ENCODE assay signal across 16 cellular contexts in the genomic region with DNA sequence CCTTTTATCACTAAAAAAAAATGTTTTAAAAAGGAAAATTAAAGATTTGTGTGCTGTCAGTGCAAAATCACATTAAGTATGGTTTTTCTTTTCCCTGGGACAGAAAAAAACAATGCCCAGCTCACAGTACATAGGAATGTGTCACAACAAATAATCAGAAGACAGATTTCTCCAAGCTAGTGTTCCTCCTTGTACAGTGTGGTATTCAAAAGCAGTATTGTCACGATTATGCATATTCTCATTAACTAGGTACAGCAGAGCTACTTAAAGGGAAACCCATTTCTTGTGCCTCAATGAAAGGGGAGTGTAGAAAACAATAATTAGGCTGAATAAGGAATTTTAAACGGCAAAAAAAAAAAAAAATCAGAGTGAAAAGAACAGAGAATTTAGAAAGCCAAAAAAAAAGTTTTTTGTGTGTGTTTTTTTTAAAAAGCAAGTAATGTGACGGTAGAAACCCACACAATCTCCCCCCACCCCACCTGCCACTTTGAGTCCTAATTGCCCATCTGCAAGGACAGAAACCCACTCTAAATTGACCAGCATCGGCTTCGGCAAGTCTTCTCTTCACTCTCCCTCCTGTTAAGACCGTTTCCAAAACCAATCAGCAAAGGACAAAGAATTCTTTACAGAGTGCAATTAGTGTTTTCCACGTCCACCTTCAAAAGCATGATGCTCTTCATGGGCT. TPM values are rescaled to one million over a fixed set of nuclear protein-coding genes. Genes with fewer than 3 reads are reported as not detected.
A peak's percentile ranks its signal among the peaks of the same experiment; 100 is the strongest.
DNase-seq lines count a peak whose midpoint lies in the region; ATAC-seq and TF ChIP-seq lines count a peak whose summit lies in the region.
"Had no signal": no experiment of that assay in that cellular context is flagged by ENCODE, and none has a peak within 500 bp of the region (broad histone marks: within the 10 kb centered on the region; RNA-seq: fewer than 3 reads in every experiment).

No MANE protein-coding gene starts in this region.

- H3K4me3 ChIP-seq in breast epithelium: peak overlapping the region in 1 of 3 donors; percentile 30
- H3K4me3 ChIP-seq in neural progenitor cell: peak overlapping the region; percentile 15
- H3K4me3 ChIP-seq in transverse colon: no peak overlapping the region
- H3K4me3 ChIP-seq in endodermal cell (ENCODE audit: low read length): no peak overlapping the region

- in situ Hi-C loops in transverse colon (cut with MboI; ENCODE audit: low pct_ligation_motif_present in 1 of 4, low pct_unique_long_range_greater_than_20kb in 1 of 4, low sequenced_read_pairs in 3 of 4): no loop called here

- CTCF ChIA-PET in activated CD4-positive, alpha-beta T cell treated with anti-CD3 and anti-CD28 coated beads for 36 hours (lab: Charles Lee): interaction anchor here (0.8 to 1.3 kb wide), 5 partner anchors 11 to 1134 kb away, joined by 3 read pairs; no protein-coding TSS in a partner anchor

- TF ChIP-seq POLR2A in breast epithelium (IDR thresholded peaks at IDR 0.05) (no peak), transverse colon (IDR thresholded peaks at IDR 0.05) (no peak)

- POLR2A ChIA-PET in activated CD4-positive, alpha-beta T cell treated with anti-CD3 and anti-CD28 coated beads for 36 hours (lab: Charles Lee): interaction anchor here (0.6 kb wide), 1 partner anchor 128 kb away, joined by 3 read pairs; no protein-coding TSS in a partner anchor

- no peaks in the 10 kb centered on the region for H3K36me3 ChIP-seq in breast epithelium
- no peaks in the 10 kb centered on the region for H3K36me3 ChIP-seq in neural progenitor cell
- H3K36me3 ChIP-seq in transverse colon: no peaks in the 10 kb centered on the region
- no peaks in the 10 kb centered on the region for H3K36me3 ChIP-seq in endodermal cell (ENCODE audit: control insufficient read depth, insufficient read depth, low read length)
- H3K36me3 ChIP-seq: brain microvascular endothelial cell had no signal

- WGBS in transverse colon (ENCODE audit: low coverage in 1 of 2), 2 donors: 82 to 86% methylated on average over 7 of the region's 7 CpGs
- WGBS in endodermal cell (ENCODE audit: insufficient coverage in 1 of 2, insufficient read length in 1 of 2), 2 experiments: 70 to 89% methylated on average over 5 to 7 of the region's 7 CpGs

- peaks cover 15% of the 10 kb centered on the region for H3F3A ChIP-seq in neural progenitor cell (ENCODE audit: low read depth)

- H3K9me3 ChIP-seq in breast epithelium: no peaks in the 10 kb centered on the region
- H3K9me3 ChIP-seq in neural progenitor cell (ENCODE audit: low read depth): no peaks in the 10 kb centered on the region
- no peaks in the 10 kb centered on the region for H3K9me3 ChIP-seq in transverse colon
- H3K9me3 ChIP-seq in endodermal cell (ENCODE audit: control insufficient read depth, low read length): peaks cover 5% of the 10 kb centered on the region

- H3K4me2 ChIP-seq in neural progenitor cell: peak overlapping the region; percentile 49

- no peak for TF ChIP-seq EP300 in transverse colon (IDR thresholded peaks at IDR 0.05; ENCODE audit: low read depth)

- H3K9me3 Mint-ChIP-seq in activated CD4-positive, alpha-beta T cell treated with anti-CD3 and anti-CD28 coated beads for 36 hours (ENCODE audit: low read depth): no peaks in the 10 kb centered on the region
- peaks cover 3% of the 10 kb centered on the region for H3K9me3 Mint-ChIP-seq in neural progenitor cell
- H3K9me3 Mint-ChIP-seq in endodermal cell: no peaks in the 10 kb centered on the region

- no peaks in the 10 kb centered on the region for H3K79me2 ChIP-seq in neural progenitor cell (ENCODE audit: low read depth)

- peak overlapping the region; percentile 56 for H3K27ac Mint-ChIP-seq in activated CD4-positive, alpha-beta T cell treated with anti-CD3 and anti-CD28 coated beads for 36 hours
- H3K27ac Mint-ChIP-seq in neural progenitor cell (no peak overlapping the region), endodermal cell (no peak overlapping the region)

- no peak overlapping the region for H3K4me3 Mint-ChIP-seq in activated CD4-positive, alpha-beta T cell treated with anti-CD3 and anti-CD28 coated beads for 36 hours
- no peak overlapping the region for H3K4me3 Mint-ChIP-seq in neural progenitor cell
- no peak overlapping the region for H3K4me3 Mint-ChIP-seq in endodermal cell

- no peak overlapping the region for H3K9ac ChIP-seq in neural progenitor cell
- H3K9ac ChIP-seq in endodermal cell (ENCODE audit: extremely low read depth, low read length, poor library complexity, severe bottlenecking): no peak overlapping the region
- H3K9ac ChIP-seq: parathyroid adenoma had no signal

- no peak for ATAC-seq in activated CD4-positive, alpha-beta T cell treated with anti-CD3 and anti-CD28 coated beads for 36 hours
- no peak for ATAC-seq in left colon

- peaks cover 21% of the 10 kb centered on the region for H3K4me1 Mint-ChIP-seq in activated CD4-positive, alpha-beta T cell treated with anti-CD3 and anti-CD28 coated beads for 36 hours
- H3K4me1 Mint-ChIP-seq in neural progenitor cell (peaks cover 3% of the 10 kb centered on the region), endodermal cell (peaks cover 44% of the 10 kb centered on the region)

- no peak for DNase-seq in activated CD4-positive, alpha-beta T cell treated with anti-CD3 and anti-CD28 coated beads for 36 hours
- no peak for DNase-seq in activated CD4-positive, alpha-beta T cell treated with anti-CD3 and anti-CD28 coated beads, Interleukin-2, amount 50 U/mL, for 48 hours
- DNase-seq in breast epithelium (ENCODE audit: low spot score in 2 of 2): no peak
- no peak for DNase-seq in neural progenitor cell (ENCODE audit: low spot score)
- DNase-seq in transverse colon: no peak
- DNase-seq in left colon: no peak
- DNase-seq in endodermal cell: no peak
- DNase-seq in 8988T: no peak
- DNase-seq: activated CD4-positive, CD25-positive, alpha-beta regulatory T cell treated with anti-CD3 and anti-CD28 coated beads, Interleukin-2, amount 50 U/mL, for 72 hours; H7; NCI-H510A treated with DMSO at 0.1 percent for 48 hours; stimulated activated CD4-positive, alpha-beta T cell treated with anti-CD3 and anti-CD28 coated beads, Interleukin-2, amount 100 ng/mL, for 24 hours; stimulated activated naive CD4-positive, alpha-beta T cell had no signal

- TF ChIP-seq CTCF in breast epithelium (IDR thresholded peaks at IDR 0.05) (no peak), neural progenitor cell (IDR thresholded peaks at IDR 0.05) (no peak), transverse colon (IDR thresholded peaks at IDR 0.05) (no peak), endodermal cell (conservative IDR thresholded peaks at IDR 0.05) (no peak)

- no peak overlapping the region for H2AFZ ChIP-seq in neural progenitor cell (replicated peaks)
- H2AFZ ChIP-seq: parathyroid adenoma had no signal

- peaks cover 0 to 3% of the 10 kb centered on the region in 2 donors for H3K4me1 ChIP-seq in breast epithelium
- H3K4me1 ChIP-seq in neural progenitor cell: peaks cover 23% of the 10 kb centered on the region
- peaks cover 15 to 80% (median 58%) of the 10 kb centered on the region in 4 donors for H3K4me1 ChIP-seq in transverse colon
- H3K4me1 ChIP-seq in endodermal cell (ENCODE audit: control insufficient read depth, insufficient read depth, low read length): peaks cover 9% of the 10 kb centered on the region

- H3K36me3 Mint-ChIP-seq in activated CD4-positive, alpha-beta T cell treated with anti-CD3 and anti-CD28 coated beads for 36 hours (ENCODE audit: low read depth): peaks cover 23% of the 10 kb centered on the region
- H3K36me3 Mint-ChIP-seq in neural progenitor cell: peaks cover 3% of the 10 kb centered on the region
- H3K36me3 Mint-ChIP-seq in endodermal cell (ENCODE audit: low read depth): no peaks in the 10 kb centered on the region

- no peaks in the 10 kb centered on the region for H3K27me3 Mint-ChIP-seq in activated CD4-positive, alpha-beta T cell treated with anti-CD3 and anti-CD28 coated beads for 36 hours
- H3K27me3 Mint-ChIP-seq in neural progenitor cell (ENCODE audit: insufficient read depth, low read depth): no peaks in the 10 kb centered on the region
- H3K27me3 Mint-ChIP-seq in endodermal cell (ENCODE audit: insufficient read depth): no peaks in the 10 kb centered on the region

- H4K20me1 ChIP-seq in neural progenitor cell (ENCODE audit: low read depth): no peaks in the 10 kb centered on the region

- H3K27ac ChIP-seq in breast epithelium (peak overlapping the region; percentile 56 to 64), neural progenitor cell (peak overlapping the region; percentile 36), transverse colon (peak overlapping the region in 3 of 4 donors; percentile 66 to 79 (median 71)), endodermal cell (ENCODE audit: low read depth, low read length) (no peak overlapping the region)
- H3K27ac ChIP-seq: 22Rv1, brain microvascular endothelial cell, parathyroid adenoma had no signal

- H3K27me3 ChIP-seq in breast epithelium: no peaks in the 10 kb centered on the region
- H3K27me3 ChIP-seq in neural progenitor cell: no peaks in the 10 kb centered on the region
- no peaks in the 10 kb centered on the region for H3K27me3 ChIP-seq in transverse colon
- no peaks in the 10 kb centered on the region for H3K27me3 ChIP-seq in endodermal cell (ENCODE audit: control insufficient read depth, insufficient read depth, low read length, poor library complexity, severe bottlenecking)
- H3K27me3 ChIP-seq: brain microvascular endothelial cell had no signal

- intact Hi-C loops in activated CD4-positive, alpha-beta T cell treated with anti-CD3 and anti-CD28 coated beads for 36 hours (cut with DNase I, micrococcal nuclease): no loop called here
- intact Hi-C loops in breast epithelium (cut with DNase I; ENCODE audit: low total_unique reads): no loop called here
- intact Hi-C loops in transverse colon (cut with DNase I; ENCODE audit: low total_unique reads): no loop called here
- intact Hi-C loops in left colon (cut with DNase I, micrococcal nuclease): no loop called here

RNA-seq across cellular contexts. Expression of gene EIF4E3, which starts 41.0 kb away (rescaled TPM):
- total RNA-seq in activated CD4-positive, alpha-beta T cell treated with anti-CD3 and anti-CD28 coated beads for 36 hours: 10 to 100 TPM; 28.7 to 29.7 TPM
- total RNA-seq in breast epithelium (10 to 100 TPM; 16.1 to 34.4 (median 19.3) TPM), neural progenitor cell (ENCODE audit: low replicate concordance) (6.3 and 18.2 TPM in 2 replicates), transverse colon (10 to 100 TPM in 2 of 4 donors, 1 to 10 TPM in 2; 6.0 to 35.6 (median 19.4) TPM), left colon (10 to 100 TPM; 43.1 to 49.4 TPM), endodermal cell (1 to 10 TPM; 1.9 to 5.5 TPM)
- 7.9 TPM for polyA plus RNA-seq in endodermal cell (2013, experiment 1 of 2)
- polyA plus RNA-seq in endodermal cell (2013, experiment 2 of 2): 7.7 TPM
